10 cellular contexts compared by ENCODE assay signal in genomic region chr11:45148276-45148675, GRCh38. TPM values are rescaled to one million over a fixed set of nuclear protein-coding genes. Genes with fewer than 3 reads are reported as not detected.
A peak's percentile ranks its signal among the peaks of the same experiment; 100 is the strongest.
DNase-seq lines count a peak whose midpoint lies in the region; ATAC-seq and TF ChIP-seq lines count a peak whose summit lies in the region.
"Had no signal": no experiment of that assay in that cellular context is flagged by ENCODE, and none has a peak within 500 bp of the region (broad histone marks: within the 10 kb centered on the region; RNA-seq: fewer than 3 reads in every experiment).

No MANE protein-coding gene starts in this region.

- CTCF ChIA-PET in SK-N-SH (lab: Yijun Ruan, JAX) (interaction anchor here (1.3 kb wide), 1 partner anchor 34 kb away, joined by 3 read pairs; no protein-coding TSS in a partner anchor), Panc1 (lab: Charles Lee) (no interaction called here)

- H3K4me3 ChIP-seq in SK-N-SH (ENCODE audit: low read depth in 2 of 2, low read length in 1 of 2) = no peak overlapping the region
- H3K4me3 ChIP-seq in Panc1 (ENCODE audit: low read depth in 2 of 2, low read length in 2 of 2) = no peak overlapping the region; a peak in 2 of 4 replicates
- peak overlapping the region; percentile 91 for H3K4me3 ChIP-seq in epithelial cell of esophagus (ENCODE audit: low read length)
- peak overlapping the region in 1 of 2 donors; percentile 70 for H3K4me3 ChIP-seq in prostate gland

- no peak overlapping the region for H3K9ac ChIP-seq in SK-N-SH

- in situ Hi-C loops in Panc1 (cut with HindIII; ENCODE audit: low pct_unique_long_range_greater_than_20kb, low sequenced_read_pairs) = no loop called here

- H3K9me3 ChIP-seq in SK-N-SH (no peaks in the 10 kb centered on the region), Panc1 (ENCODE audit: control insufficient read depth, insufficient read depth, low read depth, low read length) (no peaks in the 10 kb centered on the region), prostate gland (no peaks in the 10 kb centered on the region)

- intact Hi-C loops in Panc1 (cut with micrococcal nuclease; ENCODE audit: unreplicated experiment) = no loop called here
- intact Hi-C loops in prostate gland (cut with DNase I) = no loop called here
- intact Hi-C loops in posterior vena cava (cut with DNase I) = no loop called here

- no peaks in the 10 kb centered on the region for H3K9me2 ChIP-seq in SK-N-SH

- no peaks in the 10 kb centered on the region; the same call in 1 of the 2 replicates for H4K20me1 ChIP-seq in SK-N-SH (ENCODE audit: insufficient read depth)

- no peak overlapping the region for H2AFZ ChIP-seq in SK-N-SH (ENCODE audit: low read depth)

- no peak for TF ChIP-seq CTCF in SK-N-SH (IDR thresholded peaks at IDR 0.05)
- no peak for TF ChIP-seq CTCF in Panc1 (IDR thresholded peaks at IDR 0.05)
- TF ChIP-seq CTCF in epithelial cell of esophagus (IDR thresholded peaks at IDR 0.05; ENCODE audit: insufficient read depth, low read depth, low read length, missing control alignments) = no peak
- TF ChIP-seq CTCF in prostate gland (IDR thresholded peaks at IDR 0.05) = no peak

- DNase-seq in SK-N-SH = no peak
- DNase-seq in Panc1 (ENCODE audit: low read depth, low spot score) = no peak
- DNase-seq in epithelial cell of esophagus (ENCODE audit: low read depth) = no peak
- DNase-seq in prostate gland (ENCODE audit: low spot score) = peak; percentile 1
- DNase-seq in germinal center (ENCODE audit: low spot score) = no peak
- DNase-seq in posterior vena cava (ENCODE audit: low spot score) = no peak
- DNase-seq in NCI-H748 (lab: John Stamatoyannopoulos, UW; ENCODE audit: unreplicated experiment) = no peak
- DNase-seq: caudate nucleus, NCI-H1048 had no signal

- TF ChIP-seq POLR2A in prostate gland (IDR thresholded peaks at IDR 0.05) = no peak

- H3K36me3 ChIP-seq in SK-N-SH (replicated peaks in 1 of 2; ENCODE audit: control insufficient read depth in 1 of 2, insufficient read depth in 2 of 2, low read length in 1 of 2) = no peaks in the 10 kb centered on the region
- no peaks in the 10 kb centered on the region for H3K36me3 ChIP-seq in Panc1 (ENCODE audit: control insufficient read depth, insufficient read depth, low read length)
- no peaks in the 10 kb centered on the region for H3K36me3 ChIP-seq in prostate gland

- no peak for TF ChIP-seq RAD21 in SK-N-SH (IDR thresholded peaks at IDR 0.05; ENCODE audit: low read length)

- H3F3A ChIP-seq in SK-N-SH (replicated peaks; ENCODE audit: insufficient read depth) = peaks cover 6% of the 10 kb centered on the region

- POLR2A ChIA-PET in SK-N-SH (lab: Yijun Ruan, JAX) = no interaction called here
- POLR2A ChIA-PET in Panc1 (lab: Charles Lee) = no interaction called here

- no peak for TF ChIP-seq EP300 in SK-N-SH (IDR thresholded peaks at IDR 0.05; ENCODE audit: borderline replicate concordance in 1 of 2, low read depth in 1 of 2, low read length in 1 of 2)

- no peaks in the 10 kb centered on the region; the same call in 1 of the 2 replicates for H3K27me3 ChIP-seq in SK-N-SH (ENCODE audit: insufficient read depth)
- H3K27me3 ChIP-seq in Panc1 (ENCODE audit: control insufficient read depth, insufficient read depth, low read length) = no peaks in the 10 kb centered on the region
- no peaks in the 10 kb centered on the region for H3K27me3 ChIP-seq in prostate gland (replicated peaks; ENCODE audit: insufficient read depth)

- no peak for ATAC-seq in SK-N-SH treated with all-trans-retinoic acid at 6 μM for 48 hours
- no peak for ATAC-seq in Panc1

- no TSS peak for BruUV-seq in Panc1 (replicated peaks; lab: Mats Ljungman, UMichigan)

- peak overlapping the region; percentile 93 for H3K4me2 ChIP-seq in SK-N-SH

- H3K27ac ChIP-seq in SK-N-SH (ENCODE audit: low read depth in 2 of 2, low read length in 1 of 2) = no peak overlapping the region
- peak overlapping the region; percentile 91; the same call in 1 of the 2 replicates for H3K27ac ChIP-seq in Panc1 (ENCODE audit: low read length)
- H3K27ac ChIP-seq in prostate gland = no peak overlapping the region

- H3K4me1 ChIP-seq in SK-N-SH (ENCODE audit: control insufficient read depth in 1 of 2, insufficient read depth in 2 of 2, low read depth in 1 of 2, low read length in 1 of 2) = peaks cover 15 to 28% of the 10 kb centered on the region in 2 experiments; a peak in 2 of 4 replicates
- H3K4me1 ChIP-seq in Panc1 (ENCODE audit: control insufficient read depth, insufficient read depth, low read length) = peaks cover 15% of the 10 kb centered on the region
- no peaks in the 10 kb centered on the region for H3K4me1 ChIP-seq in prostate gland (replicated peaks)

- WGBS in SK-N-SH (ENCODE audit: low lambda C conversion rate) = 94% methylated on average over 7 of the region's 7 CpGs
- 72% methylated on average over 7 of the region's 7 CpGs for WGBS in prostate gland

- peaks cover 16% of the 10 kb centered on the region; the same call in 1 of the 2 replicates for H3K79me2 ChIP-seq in SK-N-SH (ENCODE audit: insufficient read depth)

TF ChIP-seq in SK-N-SH, 30 proteins besides CTCF, POLR2A, EP300 and RAD21 (continues in another document):
- TF ChIP-seq IRF3 (IDR thresholded peaks at IDR 0.05; ENCODE audit: low read depth, low read length) = no peak
- no peak for TF ChIP-seq MEF2A (IDR thresholded peaks at IDR 0.05; ENCODE audit: borderline replicate concordance, low read depth)
- TF ChIP-seq FOSL2 (IDR thresholded peaks at IDR 0.05; ENCODE audit: borderline replicate concordance, low read depth) = no peak
- TF ChIP-seq POLR2AphosphoS5 (IDR thresholded peaks at IDR 0.05; ENCODE audit: low read depth, low read length) = no peak
- no peak for TF ChIP-seq PBX3 (IDR thresholded peaks at IDR 0.05)
- TF ChIP-seq SMC3 (IDR thresholded peaks at IDR 0.05; ENCODE audit: low read depth, low read length) = no peak
- no peak for TF ChIP-seq SIN3A (IDR thresholded peaks at IDR 0.05; ENCODE audit: borderline replicate concordance, low read depth, low read length)
- TF ChIP-seq TCF12 (IDR thresholded peaks at IDR 0.05) = no peak
- no peak for TF ChIP-seq EZH2phosphoT487 (IDR thresholded peaks at IDR 0.05; ENCODE audit: borderline replicate concordance, low read depth)

TF ChIP-seq in SK-N-SH treated with all-trans-retinoic acid at 6 μM for 48 hours, 23 proteins besides CTCF, POLR2A, EP300 and RAD21:
- no peak for TF ChIP-seq ISL1 (CRISPR knock-in tag; IDR thresholded peaks at IDR 0.05)
- TF ChIP-seq ZFP3 (CRISPR knock-in tag; IDR thresholded peaks at IDR 0.05) = no peak

RNA-seq across cellular contexts. Expression of gene PRDM11, which starts 1.8 kb away (rescaled TPM):
- polyA plus RNA-seq in SK-N-SH (2012; rRNA removed) = 3.8 and 4.5 TPM in 2 replicates
- polyA plus RNA-seq in SK-N-SH (2012; cell fraction: cytosol; rRNA removed) = 2.2 and 3.6 TPM in 2 replicates
- 7.5 and 8.0 TPM in 2 replicates for polyA plus RNA-seq in SK-N-SH (2012; cell fraction: nucleus; rRNA removed)
- total RNA-seq in Panc1 (2021; ENCODE audit: unreplicated experiment) (27.4 TPM), prostate gland (10 to 100 TPM; 13.1 to 15.3 TPM), posterior vena cava (10 to 100 TPM; 21.1 to 24.5 TPM)
- polyA plus RNA-seq in Panc1 (2012; ENCODE audit: insufficient read length) = 31.9 TPM
